In the genomic region with DNA sequence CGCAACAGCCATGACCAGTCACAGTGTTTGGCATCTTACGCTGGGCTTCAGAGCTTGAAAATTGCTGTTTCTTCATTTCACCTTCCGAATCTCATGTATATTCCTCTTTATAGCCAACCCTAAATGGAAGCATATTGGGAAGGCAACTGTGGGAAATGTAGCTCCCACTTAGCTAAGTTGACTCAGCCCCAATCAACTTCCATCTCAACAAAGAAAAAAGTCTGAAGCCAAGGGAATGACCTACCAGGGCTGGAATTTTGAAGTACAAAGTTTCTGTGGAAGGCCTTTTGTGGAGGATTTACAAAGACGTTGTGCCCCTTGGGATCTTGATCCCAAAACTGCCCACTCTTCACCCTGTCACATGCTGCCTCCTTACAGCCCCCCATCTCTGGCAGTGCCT, we compare ENCODE assay signal across 23 cellular contexts.
"Had no signal": no experiment of that assay in that cellular context is flagged by ENCODE, and none has a peak within 500 bp of the region (broad histone marks: within the 10 kb centered on the region; RNA-seq: fewer than 3 reads in every experiment).

No MANE protein-coding gene starts in this region.

- H3K4me1 Mint-ChIP-seq: activated B cell treated with CpG ODN at 0.5 μM for 24 hours; central memory CD8-positive, alpha-beta T cell; naive B cell had no signal

- H3K36me3 Mint-ChIP-seq: naive B cell had no signal

- H3K4me3 Mint-ChIP-seq: activated B cell treated with CpG ODN at 0.5 μM for 24 hours; activated naive CD8-positive, alpha-beta T cell; activated T-cell treated with anti-CD3 and anti-CD28 coated beads, Interleukin-2, amount 50 U/mL, for 4 hours; central memory CD8-positive, alpha-beta T cell; naive B cell; T-helper 1 cell treated with Interleukin-12 subunit alpha and Interleukin-12 subunit beta and Interleukin-4 antibody, amounts not matched to agents 30 μg/mL and 1 μg/mL, for 36 hours had no signal

- H3K36me3 ChIP-seq: adrenal gland, ascending aorta, breast epithelium, heart right ventricle, lower lobe of right lung, right atrium auricular region, upper lobe of right lung had no signal

- H3K4me1 ChIP-seq: adrenal gland, ascending aorta, breast epithelium, lower lobe of right lung, right atrium auricular region, upper lobe of right lung had no signal

- DNase-seq: activated B cell treated with CpG ODN at 0.5 μM for 24 hours; activated CD4-positive, alpha-beta T cell treated with anti-CD3 and anti-CD28 coated beads for 4 hours; activated CD4-positive, alpha-beta T cell treated with anti-CD3 and anti-CD28 coated beads, Interleukin-2, amount 50 U/mL, for 48 hours; activated CD8-positive, alpha-beta memory T cell treated with anti-CD3 and anti-CD28 coated beads, Interleukin-2, amount 50 U/mL, for 48 hours; activated naive CD4-positive, alpha-beta T cell; activated T-cell treated with anti-CD3 and anti-CD28 coated beads, Interleukin-2, amount 50 U/mL, for 4 hours; adrenal gland; effector memory CD4-positive, alpha-beta T cell; heart right ventricle; lower lobe of right lung; naive B cell; stimulated activated CD4-positive, alpha-beta T cell treated with anti-CD3 and anti-CD28 coated beads, Interleukin-4, amount 100 ng/mL, for 4 hours; stimulated activated naive CD8-positive, alpha-beta T cell treated with anti-CD3 and anti-CD28 coated beads, Interleukin-15, Interleukin-2, amounts not matched to agents 100 U/mL and 50 U/mL, for 24 hours; T1000; upper lobe of right lung had no signal

- ATAC-seq: activated T-cell treated with anti-CD3 and anti-CD28 coated beads, Interleukin-2, amount 50 U/mL, for 4 hours; heart right ventricle; lower lobe of right lung; stimulated activated naive CD8-positive, alpha-beta T cell treated with anti-CD3 and anti-CD28 coated beads, Interleukin-15, Interleukin-2, amounts not matched to agents 100 U/mL and 50 U/mL, for 24 hours; upper lobe of right lung had no signal

- H3K4me3 ChIP-seq: adrenal gland, ascending aorta, breast epithelium, heart right ventricle, lower lobe of right lung, right atrium auricular region, upper lobe of right lung had no signal

- H3K27ac Mint-ChIP-seq: activated B cell treated with CpG ODN at 0.5 μM for 24 hours; activated naive CD8-positive, alpha-beta T cell; activated T-helper 2 cell treated with anti-CD3 and anti-CD28 coated beads, Interferon-gamma antibody, Interleukin-2, Interleukin-4, amounts not matched to agents 10 μg/mL and 5 μg/mL and 100 μg/mL, durations not matched to agents 14 hours and 24 hours and 36 hours; naive B cell; progenitor cell of endocrine pancreas; T-helper 1 cell treated with Interleukin-12 subunit alpha and Interleukin-12 subunit beta and Interleukin-4 antibody, amounts not matched to agents 30 μg/mL and 1 μg/mL, for 36 hours had no signal

- H3K9me3 ChIP-seq: adrenal gland, ascending aorta, breast epithelium, heart right ventricle, lower lobe of right lung, right atrium auricular region, upper lobe of right lung had no signal

- H3K27me3 ChIP-seq: adrenal gland, ascending aorta, breast epithelium, heart right ventricle, right atrium auricular region, upper lobe of right lung had no signal

- H3K27me3 Mint-ChIP-seq: activated B cell treated with CpG ODN at 0.5 μM for 24 hours; activated naive CD8-positive, alpha-beta T cell; central memory CD8-positive, alpha-beta T cell; naive B cell; progenitor cell of endocrine pancreas had no signal

- H3K27ac ChIP-seq: adrenal gland, ascending aorta, breast epithelium, heart right ventricle, lower lobe of right lung, right atrium auricular region, upper lobe of right lung had no signal

- H3K9me3 Mint-ChIP-seq: activated B cell treated with CpG ODN at 0.5 μM for 24 hours; activated T-cell treated with anti-CD3 and anti-CD28 coated beads, Interleukin-2, amount 50 U/mL, for 4 hours; activated T-helper 2 cell treated with anti-CD3 and anti-CD28 coated beads, Interferon-gamma antibody, Interleukin-2, Interleukin-4, amounts not matched to agents 10 μg/mL and 5 μg/mL and 100 μg/mL, durations not matched to agents 14 hours and 24 hours and 36 hours; central memory CD8-positive, alpha-beta T cell; naive B cell; T-helper 1 cell treated with Interleukin-12 subunit alpha and Interleukin-12 subunit beta and Interleukin-4 antibody, amounts not matched to agents 30 μg/mL and 1 μg/mL, for 36 hours had no signal
